ENCODE assay signal across 25 cellular contexts in genomic region chrX:133812382-133812781, GRCh38.
"Had no signal": no experiment of that assay in that cellular context is flagged by ENCODE, and none has a peak within 500 bp of the region (broad histone marks: within the 10 kb centered on the region; RNA-seq: fewer than 3 reads in every experiment).

No MANE protein-coding gene starts in this region.

- H3K4me3 Mint-ChIP-seq: activated CD4-positive, alpha-beta memory T cell treated with anti-CD3 and anti-CD28 coated beads, Interleukin-2, amount 10 ng/mL, durations not matched to agents 7 days and 5 days; activated CD4-positive, alpha-beta T cell treated with anti-CD3 and anti-CD28 coated beads, Interleukin-2, amount 10 ng/mL, durations not matched to agents 24 days and 14 days; activated naive CD8-positive, alpha-beta T cell treated with anti-CD3 and anti-CD28 coated beads, Interleukin-2, amount 50 U/mL, for 24 hours; central memory CD8-positive, alpha-beta T cell; naive thymus-derived CD4-positive, alpha-beta T cell; stimulated activated memory B cell treated with anti-CD40 and anti-IgM and Interleukin-4, amounts not matched to agents 10 μg/mL and 1 μg/mL and 100 μg/mL, for 72 hours had no signal

- H3K27ac ChIP-seq: coronary artery, esophagus squamous epithelium, gastrocnemius medialis, neutrophil, parathyroid adenoma, stomach, suprapubic skin, tibial nerve had no signal

- H3K4me1 ChIP-seq: esophagus squamous epithelium, gastrocnemius medialis, parathyroid adenoma, stomach, suprapubic skin, tibial nerve had no signal

- H3K27me3 Mint-ChIP-seq: activated CD4-positive, alpha-beta memory T cell treated with anti-CD3 and anti-CD28 coated beads, Interleukin-2, amount 10 ng/mL, durations not matched to agents 7 days and 5 days; activated naive CD8-positive, alpha-beta T cell treated with anti-CD3 and anti-CD28 coated beads, Interleukin-2, amount 50 U/mL, for 24 hours; naive thymus-derived CD4-positive, alpha-beta T cell; stimulated activated memory B cell treated with anti-CD40 and anti-IgM and Interleukin-4, amounts not matched to agents 10 μg/mL and 1 μg/mL and 100 μg/mL, for 72 hours had no signal

- H3K9me3 ChIP-seq: esophagus squamous epithelium, gastrocnemius medialis, neutrophil, stomach, suprapubic skin, tibial nerve had no signal

- H2AFZ ChIP-seq: parathyroid adenoma had no signal

- DNase-seq: activated CD4-positive, alpha-beta memory T cell treated with anti-CD3 and anti-CD28 coated beads, Interleukin-2, amount 10 ng/mL, durations not matched to agents 7 days and 5 days; activated CD4-positive, alpha-beta T cell treated with anti-CD3 and anti-CD28 coated beads, Interleukin-2, amount 10 ng/mL, durations not matched to agents 24 days and 14 days; activated gamma-delta T cell; activated naive CD4-positive, alpha-beta T cell treated with anti-CD3 and anti-CD28 coated beads, Interleukin-2, amount 50 U/mL, for 16 hours; activated naive CD8-positive, alpha-beta T cell treated with anti-CD3 and anti-CD28 coated beads, Interleukin-2, amount 50 U/mL, for 24 hours; activated T-cell treated with anti-CD3 and anti-CD28 coated beads for 4 hours; anterior cingulate cortex; esophagus squamous epithelium; gastrocnemius medialis; hippocampal formation; kidney glomerular epithelial cell; mesenchymal stem cell; naive thymus-derived CD4-positive, alpha-beta T cell; small intestine; stimulated activated CD4-positive, alpha-beta T cell treated with anti-CD3 and anti-CD28 coated beads, Interleukin-15, amount 100 ng/mL, for 24 hours; stomach had no signal

- H3K9ac ChIP-seq: parathyroid adenoma had no signal

- H3K27ac Mint-ChIP-seq: activated CD4-positive, alpha-beta memory T cell treated with anti-CD3 and anti-CD28 coated beads, Interleukin-2, amount 10 ng/mL, durations not matched to agents 7 days and 5 days; activated CD4-positive, alpha-beta T cell treated with anti-CD3 and anti-CD28 coated beads, Interleukin-2, amount 10 ng/mL, durations not matched to agents 24 days and 14 days; activated naive CD8-positive, alpha-beta T cell treated with anti-CD3 and anti-CD28 coated beads, Interleukin-2, amount 50 U/mL, for 24 hours; naive thymus-derived CD4-positive, alpha-beta T cell; stimulated activated memory B cell treated with anti-CD40 and anti-IgM and Interleukin-4, amounts not matched to agents 10 μg/mL and 1 μg/mL and 100 μg/mL, for 72 hours had no signal

- H3K4me1 Mint-ChIP-seq: activated CD4-positive, alpha-beta memory T cell treated with anti-CD3 and anti-CD28 coated beads, Interleukin-2, amount 10 ng/mL, durations not matched to agents 7 days and 5 days; activated CD4-positive, alpha-beta T cell treated with anti-CD3 and anti-CD28 coated beads, Interleukin-2, amount 10 ng/mL, durations not matched to agents 24 days and 14 days; activated naive CD8-positive, alpha-beta T cell treated with anti-CD3 and anti-CD28 coated beads, Interleukin-2, amount 50 U/mL, for 24 hours; central memory CD8-positive, alpha-beta T cell; stimulated activated memory B cell treated with anti-CD40 and anti-IgM and Interleukin-4, amounts not matched to agents 10 μg/mL and 1 μg/mL and 100 μg/mL, for 72 hours had no signal

- H3K36me3 Mint-ChIP-seq: naive thymus-derived CD4-positive, alpha-beta T cell; stimulated activated memory B cell treated with anti-CD40 and anti-IgM and Interleukin-4, amounts not matched to agents 10 μg/mL and 1 μg/mL and 100 μg/mL, for 72 hours had no signal

- H3K4me3 ChIP-seq: coronary artery, esophagus squamous epithelium, gastrocnemius medialis, stomach, suprapubic skin, tibial nerve had no signal

- ATAC-seq: activated CD4-positive, CD25-positive, alpha-beta regulatory T cell treated with anti-CD3 and anti-CD28 coated beads, Interleukin-2, amount 50 U/mL, for 24 hours; activated naive CD8-positive, alpha-beta T cell treated with anti-CD3 and anti-CD28 coated beads, Interleukin-2, amount 50 U/mL, for 24 hours; gastrocnemius medialis; naive thymus-derived CD4-positive, alpha-beta T cell; sciatic nerve; stimulated activated memory B cell treated with anti-CD40 and anti-IgM and Interleukin-4, amounts not matched to agents 10 μg/mL and 1 μg/mL and 100 μg/mL, for 72 hours had no signal

- H3K79me2 ChIP-seq: parathyroid adenoma had no signal

- H3K27me3 ChIP-seq: gastrocnemius medialis, neutrophil, suprapubic skin had no signal

- H3K36me3 ChIP-seq: esophagus squamous epithelium, gastrocnemius medialis, neutrophil, stomach, suprapubic skin, tibial nerve had no signal

- H3K9me3 Mint-ChIP-seq: activated CD4-positive, alpha-beta memory T cell treated with anti-CD3 and anti-CD28 coated beads, Interleukin-2, amount 10 ng/mL, durations not matched to agents 7 days and 5 days; activated CD4-positive, alpha-beta T cell treated with anti-CD3 and anti-CD28 coated beads, Interleukin-2, amount 10 ng/mL, durations not matched to agents 24 days and 14 days; activated naive CD8-positive, alpha-beta T cell treated with anti-CD3 and anti-CD28 coated beads, Interleukin-2, amount 50 U/mL, for 24 hours; central memory CD8-positive, alpha-beta T cell; naive thymus-derived CD4-positive, alpha-beta T cell; stimulated activated memory B cell treated with anti-CD40 and anti-IgM and Interleukin-4, amounts not matched to agents 10 μg/mL and 1 μg/mL and 100 μg/mL, for 72 hours had no signal
